8 cellular contexts compared by ENCODE assay signal in genomic region chr18:23502516-23503037, GRCh38. TPM values are rescaled to one million over a fixed set of nuclear protein-coding genes. Genes with fewer than 3 reads are reported as not detected.
DNase-seq lines count a peak whose midpoint lies in the region; ATAC-seq and TF ChIP-seq lines count a peak whose summit lies in the region.

No MANE protein-coding gene starts in this region.

- WGBS in body of pancreas, 2 donors: 7 to 14% methylated on average over 6 of the region's 6 CpGs
- WGBS in mesenchymal stem cell: 36% methylated on average over 6 of the region's 6 CpGs

- H2BK15ac ChIP-seq in mesenchymal stem cell (ENCODE audit: low read depth, poor library complexity, severe bottlenecking): no peak overlapping the region

- H3K9ac ChIP-seq in mesenchymal stem cell (ENCODE audit: low read length): peak overlapping the region; percentile 93

- H3K36me3 ChIP-seq in right atrium auricular region (peaks cover 5% of the 10 kb centered on the region), body of pancreas (replicated peaks in 1 of 2; ENCODE audit: insufficient read depth in 1 of 2, low read depth in 2 of 2) (no peaks in the 10 kb centered on the region), mesenchymal stem cell (ENCODE audit: control insufficient read depth in 1 of 2, insufficient read depth in 2 of 2, low read depth in 1 of 2, low read length in 2 of 2) (peaks cover 0 to 20% of the 10 kb centered on the region in 2 experiments), vagina (peaks cover 0 to 14% of the 10 kb centered on the region in 2 donors)

- peak overlapping the region; percentile 89 for H4K8ac ChIP-seq in mesenchymal stem cell (ENCODE audit: low read length)

- TF ChIP-seq CTCF in right atrium auricular region (IDR thresholded peaks at IDR 0.05) (no peak), body of pancreas (IDR thresholded peaks at IDR 0.05) (no peak), vagina (IDR thresholded peaks at IDR 0.05) (no peak)

- H2BK120ac ChIP-seq in mesenchymal stem cell (ENCODE audit: low read depth, low read length): no peak overlapping the region

- intact Hi-C loops in Right ventricle myocardium inferior (cut with DNase I) (loop anchor here (5.0 to 10.0 kb wide), 3 partner anchors 50 to 312 kb away; partner anchors contain the start of genes NPC1 and RIOK3), body of pancreas (cut with DNase I) (no loop called here), vagina (cut with DNase I) (loop anchor here (5.0 kb wide), 1 partner anchor 85 kb away; the partner anchor contains the start of gene NPC1)

- H2BK12ac ChIP-seq in mesenchymal stem cell (ENCODE audit: low read length in 2 of 2): no peak overlapping the region

- no peaks in the 10 kb centered on the region for H3K9me3 ChIP-seq in right atrium auricular region
- no peaks in the 10 kb centered on the region for H3K9me3 ChIP-seq in body of pancreas
- no peaks in the 10 kb centered on the region for H3K9me3 ChIP-seq in mesenchymal stem cell (ENCODE audit: control insufficient read depth, low read length)
- H3K9me3 ChIP-seq in vagina: no peaks in the 10 kb centered on the region

- peak overlapping the region; percentile 85 for H2AFZ ChIP-seq in mesenchymal stem cell (ENCODE audit: low read depth, low read length)

- peak overlapping the region; percentile 52 to 95 for H3K18ac ChIP-seq in mesenchymal stem cell (ENCODE audit: low read depth in 1 of 2, low read length in 2 of 2)

- peak overlapping the region; percentile 2 for H4K91ac ChIP-seq in mesenchymal stem cell (ENCODE audit: low read length)

- peak overlapping the region in 1 of 2 experiments; percentile 76 for H3K4ac ChIP-seq in mesenchymal stem cell (ENCODE audit: low read depth in 1 of 2, low read length in 2 of 2)

- H3K27ac ChIP-seq in right atrium auricular region (peak overlapping the region; percentile 90 to 93), body of pancreas (peak overlapping the region; percentile 73 to 94 (median 85)), mesenchymal stem cell (ENCODE audit: low read length, poor library complexity, severe bottlenecking) (peak overlapping the region; percentile 20), vagina (peak overlapping the region; percentile 95)

- TF ChIP-seq POLR2A in body of pancreas (IDR thresholded peaks at IDR 0.05) (no peak), vagina (IDR thresholded peaks at IDR 0.05) (no peak)

- ATAC-seq in Right ventricle myocardium inferior: no peak
- ATAC-seq in body of pancreas: no peak
- ATAC-seq in HG03460 (IDR thresholded peaks at IDR 0.05; ENCODE audit: unreplicated experiment): no peak
- ATAC-seq in HG03139 (IDR thresholded peaks at IDR 0.05; ENCODE audit: unreplicated experiment): no peak

- H3K4me2 ChIP-seq in mesenchymal stem cell (ENCODE audit: low read length, poor library complexity, severe bottlenecking): peak overlapping the region; percentile 90

- H2BK5ac ChIP-seq in mesenchymal stem cell (ENCODE audit: low read depth, low read length, poor library complexity, severe bottlenecking): peak overlapping the region; percentile 59

- peaks cover 0 to 27% of the 10 kb centered on the region in 2 donors for H3K4me1 ChIP-seq in right atrium auricular region
- peaks cover 24% of the 10 kb centered on the region for H3K4me1 ChIP-seq in body of pancreas
- H3K4me1 ChIP-seq in mesenchymal stem cell (ENCODE audit: control insufficient read depth, insufficient read depth, low read depth, low read length): peaks cover 3% of the 10 kb centered on the region
- peaks cover 39% of the 10 kb centered on the region for H3K4me1 ChIP-seq in vagina

- H3K23ac ChIP-seq in mesenchymal stem cell (ENCODE audit: low read length in 2 of 2): no peak overlapping the region

- no peak overlapping the region for H2AK5ac ChIP-seq in mesenchymal stem cell (ENCODE audit: low read length, severe bottlenecking)

- H3K79me1 ChIP-seq in mesenchymal stem cell (replicated peaks; ENCODE audit: low read length, poor library complexity, severe bottlenecking): peaks cover 20% of the 10 kb centered on the region

- no peak overlapping the region for H3K14ac ChIP-seq in mesenchymal stem cell (ENCODE audit: low read length in 2 of 2)

- DNase-seq in right atrium auricular region (ENCODE audit: low spot score) (no peak), Right ventricle myocardium inferior (ENCODE audit: missing footprints) (no peak), body of pancreas (no peak), mesenchymal stem cell (no peak), vagina (ENCODE audit: extremely low spot score in 2 of 2) (peak in 1 of 2 donors; percentile 60), NCI-H2227 treated with DMSO at 0.1 percent for 48 hours (lab: John Stamatoyannopoulos, UW) (no peak)

- H3K27me3 ChIP-seq in right atrium auricular region (no peaks in the 10 kb centered on the region), body of pancreas (no peaks in the 10 kb centered on the region), mesenchymal stem cell (ENCODE audit: control insufficient read depth in 1 of 2, insufficient read depth in 1 of 2, low read length in 2 of 2) (no peaks in the 10 kb centered on the region), vagina (no peaks in the 10 kb centered on the region)

- peak overlapping the region; percentile 84 to 97 for H3K4me3 ChIP-seq in right atrium auricular region
- H3K4me3 ChIP-seq in body of pancreas: peak overlapping the region; percentile 16 to 86
- H3K4me3 ChIP-seq in mesenchymal stem cell (ENCODE audit: insufficient read depth in 1 of 2, low read depth in 1 of 2, low read length in 2 of 2): peak overlapping the region; percentile 75 to 89
- peak overlapping the region; percentile 65 to 93 for H3K4me3 ChIP-seq in vagina

RNA-seq across cellular contexts. Expression of gene RMC1, which starts 0.7 kb away (rescaled TPM):
- 10 to 100 TPM; 17.2 TPM for total RNA-seq in right atrium auricular region
- total RNA-seq in Right ventricle myocardium inferior: 13.0 TPM
- total RNA-seq in body of pancreas: 10 to 100 TPM in 1 of 2 donors, 1 to 10 TPM in 1; 9.9 to 15.5 TPM
- polyA plus RNA-seq in mesenchymal stem cell (2013, experiment 1 of 2): 24.8 TPM
- 24.4 TPM for polyA plus RNA-seq in mesenchymal stem cell (2013, experiment 2 of 2)
- 17.7 TPM for total RNA-seq in vagina

RNA-seq across cellular contexts. Expression of gene RIOK3, which starts 49.5 kb away (rescaled TPM):
- total RNA-seq in right atrium auricular region (10 to 100 TPM; 39.2 to 47.2 TPM), Right ventricle myocardium inferior (49.3 TPM), body of pancreas (10 to 100 TPM; 57.3 to 60.6 TPM), vagina (96.7 TPM)
- 60.4 TPM for polyA plus RNA-seq in mesenchymal stem cell (2013, experiment 1 of 2)
- 58.3 TPM for polyA plus RNA-seq in mesenchymal stem cell (2013, experiment 2 of 2)

Comparison
In these comparisons a context has a peak if more than half of its experiments do, and no peak if none do; other contexts are left out.
1. H3K27ac ChIP-seq: peak in every context shown above with its lines; median percentile 95 in vagina; 92 in right atrium auricular region; 85 in body of pancreas; 20 in mesenchymal stem cell.